Comparison of ENCODE assay signal across 1 cellular context in the genomic region with DNA sequence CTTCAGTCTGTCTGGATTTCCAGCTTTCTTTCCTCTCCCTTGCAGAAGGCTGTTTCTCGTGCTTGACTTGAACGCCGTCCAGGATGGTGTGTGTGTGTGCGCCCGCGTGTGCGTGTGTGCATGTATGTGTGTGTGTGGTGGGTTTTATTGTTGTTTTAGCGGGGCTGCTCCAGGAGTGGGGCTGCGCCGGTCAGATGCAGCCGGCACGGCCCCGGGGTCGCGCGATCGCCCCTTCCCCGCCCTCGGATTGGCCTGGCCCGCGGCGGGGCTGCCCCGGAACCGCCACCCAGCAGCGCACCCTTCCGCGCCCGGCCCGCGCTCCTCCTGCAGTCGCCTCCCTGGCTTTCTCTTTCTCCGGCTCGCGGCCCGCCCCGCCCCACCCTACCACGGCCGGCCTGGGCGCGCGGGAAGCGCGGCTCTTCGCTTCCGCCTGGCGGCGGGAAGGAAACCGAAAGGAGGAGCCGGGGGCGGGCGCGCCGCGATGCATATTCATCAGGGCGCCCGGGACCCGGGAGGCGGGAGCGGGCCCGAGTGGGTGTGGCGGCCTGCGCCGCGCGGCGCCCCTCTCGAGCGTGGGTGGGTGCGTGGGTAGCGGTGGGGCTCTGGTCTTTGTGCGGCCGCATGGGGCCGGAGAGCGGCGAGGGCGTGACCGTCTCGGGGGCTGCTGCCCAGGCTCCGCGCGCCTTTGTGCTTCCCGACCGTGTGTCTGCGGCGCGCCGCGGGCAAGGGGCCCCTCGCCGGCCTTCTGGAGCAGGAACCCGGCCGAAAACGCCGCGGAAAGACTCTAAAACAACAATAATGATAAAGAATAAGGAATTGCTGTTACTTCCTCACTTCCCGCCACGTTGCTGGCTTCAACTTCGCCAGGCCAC.
TF ChIP-seq lines count a peak whose summit lies in the region.

No MANE protein-coding gene starts in this region.

TF ChIP-seq in GM12878, 131 proteins besides CTCF, POLR2A, EP300 and RAD21 (continued from another document):
- TF ChIP-seq, protein P1, sequence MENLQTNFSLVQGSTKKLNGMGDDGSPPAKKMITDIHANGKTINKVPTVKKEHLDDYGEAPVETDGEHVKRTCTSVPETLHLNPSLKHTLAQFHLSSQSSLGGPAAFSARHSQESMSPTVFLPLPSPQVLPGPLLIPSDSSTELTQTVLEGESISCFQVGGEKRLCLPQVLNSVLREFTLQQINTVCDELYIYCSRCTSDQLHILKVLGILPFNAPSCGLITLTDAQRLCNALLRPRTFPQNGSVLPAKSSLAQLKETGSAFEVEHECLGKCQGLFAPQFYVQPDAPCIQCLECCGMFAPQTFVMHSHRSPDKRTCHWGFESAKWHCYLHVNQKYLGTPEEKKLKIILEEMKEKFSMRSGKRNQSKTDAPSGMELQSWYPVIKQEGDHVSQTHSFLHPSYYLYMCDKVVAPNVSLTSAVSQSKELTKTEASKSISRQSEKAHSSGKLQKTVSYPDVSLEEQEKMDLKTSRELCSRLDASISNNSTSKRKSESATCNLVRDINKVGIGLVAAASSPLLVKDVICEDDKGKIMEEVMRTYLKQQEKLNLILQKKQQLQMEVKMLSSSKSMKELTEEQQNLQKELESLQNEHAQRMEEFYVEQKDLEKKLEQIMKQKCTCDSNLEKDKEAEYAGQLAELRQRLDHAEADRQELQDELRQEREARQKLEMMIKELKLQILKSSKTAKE (IDR thresholded peaks at IDR 0.05; ENCODE audit: low read depth, poor library complexity, severe bottlenecking): no peak
- TF ChIP-seq BHLHE40 (IDR thresholded peaks at IDR 0.05; ENCODE audit: borderline replicate concordance in 1 of 2, low read depth in 2 of 2, low read length in 1 of 2) (peak in 1 of 2 experiments; percentile 39; a peak in 2 of 4 replicates), HDAC2 (IDR thresholded peaks at IDR 0.05) (no peak), SMAD1 (IDR thresholded peaks at IDR 0.05; ENCODE audit: low read depth, partially characterized antibody) (no peak), BRCA1 (IDR thresholded peaks at IDR 0.05; ENCODE audit: low read depth, low read length) (no peak), STAT1 (conservative IDR thresholded peaks at IDR 0.05) (no peak), DPF2 (IDR thresholded peaks at IDR 0.05) (peak; percentile 66), SMARCA5 (IDR thresholded peaks at IDR 0.05) (peak; percentile 49; the same call in 1 of the 2 replicates), ATF7 (IDR thresholded peaks at IDR 0.05; ENCODE audit: low read depth) (no peak), RUNX3 (IDR thresholded peaks at IDR 0.05; ENCODE audit: low read length) (no peak; the same call in 1 of the 2 replicates), HDGF (IDR thresholded peaks at IDR 0.05) (no peak), HDAC6 (IDR thresholded peaks at IDR 0.05; ENCODE audit: unreplicated experiment) (peak; percentile 66), NR2F1 (conservative IDR thresholded peaks at IDR 0.05) (peak; percentile 44; the same call in 1 of the 2 replicates), PAX8 (IDR thresholded peaks at IDR 0.05) (no peak), ZNF24 (IDR thresholded peaks at IDR 0.05) (no peak), RELA (IDR thresholded peaks at IDR 0.05; ENCODE audit: borderline replicate concordance, partially characterized antibody) (no peak), RB1 (IDR thresholded peaks at IDR 0.05; ENCODE audit: borderline replicate concordance) (peak; percentile 81; the same call in 1 of the 2 replicates), STAT3 (IDR thresholded peaks at IDR 0.05; ENCODE audit: low read depth, low read length) (no peak), GABPA (IDR thresholded peaks at IDR 0.05; ENCODE audit: low read depth) (no peak), EGR1 (IDR thresholded peaks at IDR 0.05; ENCODE audit: borderline replicate concordance in 1 of 2, low read depth in 2 of 2, low read length in 2 of 2) (peak in 1 of 2 experiments; percentile 88; a peak in 2 of 3 replicates), GATAD2B (conservative IDR thresholded peaks at IDR 0.05; ENCODE audit: low read depth) (peak; percentile 82; the same call in 1 of the 2 replicates), SPI1 (IDR thresholded peaks at IDR 0.05; ENCODE audit: borderline replicate concordance, insufficient read depth, low read depth, low read length) (no peak), FOXK2 (IDR thresholded peaks at IDR 0.05) (no peak), LARP7 (IDR thresholded peaks at IDR 0.05) (no peak; the same call in 1 of the 2 replicates), SRF (IDR thresholded peaks at IDR 0.05; ENCODE audit: low read depth in 2 of 2, low read length in 2 of 2) (0 out of 4 replicates have a peak, but pooled peaks of 1 of the 2 experiments have one; percentile 26), ZSCAN29 (IDR thresholded peaks at IDR 0.05) (no peak), ETV6 (conservative IDR thresholded peaks at IDR 0.05 in 1 of 2, IDR thresholded peaks at IDR 0.05 in 1 of 2; ENCODE audit: borderline replicate concordance in 1 of 2, low read depth in 1 of 2) (peak in 1 of 2 experiments; percentile 62; a peak in 2 of 4 replicates), MXI1 (IDR thresholded peaks at IDR 0.05; ENCODE audit: low read depth, low read length) (peak; percentile 13; the same call in 1 of the 2 replicates), YY1 (IDR thresholded peaks at IDR 0.05; ENCODE audit: low read depth, low read length) (peak; percentile 24; the same call in 1 of the 2 replicates), HCFC1 (IDR thresholded peaks at IDR 0.05; ENCODE audit: low read length) (no peak)
- TF ChIP-seq, protein P2, sequence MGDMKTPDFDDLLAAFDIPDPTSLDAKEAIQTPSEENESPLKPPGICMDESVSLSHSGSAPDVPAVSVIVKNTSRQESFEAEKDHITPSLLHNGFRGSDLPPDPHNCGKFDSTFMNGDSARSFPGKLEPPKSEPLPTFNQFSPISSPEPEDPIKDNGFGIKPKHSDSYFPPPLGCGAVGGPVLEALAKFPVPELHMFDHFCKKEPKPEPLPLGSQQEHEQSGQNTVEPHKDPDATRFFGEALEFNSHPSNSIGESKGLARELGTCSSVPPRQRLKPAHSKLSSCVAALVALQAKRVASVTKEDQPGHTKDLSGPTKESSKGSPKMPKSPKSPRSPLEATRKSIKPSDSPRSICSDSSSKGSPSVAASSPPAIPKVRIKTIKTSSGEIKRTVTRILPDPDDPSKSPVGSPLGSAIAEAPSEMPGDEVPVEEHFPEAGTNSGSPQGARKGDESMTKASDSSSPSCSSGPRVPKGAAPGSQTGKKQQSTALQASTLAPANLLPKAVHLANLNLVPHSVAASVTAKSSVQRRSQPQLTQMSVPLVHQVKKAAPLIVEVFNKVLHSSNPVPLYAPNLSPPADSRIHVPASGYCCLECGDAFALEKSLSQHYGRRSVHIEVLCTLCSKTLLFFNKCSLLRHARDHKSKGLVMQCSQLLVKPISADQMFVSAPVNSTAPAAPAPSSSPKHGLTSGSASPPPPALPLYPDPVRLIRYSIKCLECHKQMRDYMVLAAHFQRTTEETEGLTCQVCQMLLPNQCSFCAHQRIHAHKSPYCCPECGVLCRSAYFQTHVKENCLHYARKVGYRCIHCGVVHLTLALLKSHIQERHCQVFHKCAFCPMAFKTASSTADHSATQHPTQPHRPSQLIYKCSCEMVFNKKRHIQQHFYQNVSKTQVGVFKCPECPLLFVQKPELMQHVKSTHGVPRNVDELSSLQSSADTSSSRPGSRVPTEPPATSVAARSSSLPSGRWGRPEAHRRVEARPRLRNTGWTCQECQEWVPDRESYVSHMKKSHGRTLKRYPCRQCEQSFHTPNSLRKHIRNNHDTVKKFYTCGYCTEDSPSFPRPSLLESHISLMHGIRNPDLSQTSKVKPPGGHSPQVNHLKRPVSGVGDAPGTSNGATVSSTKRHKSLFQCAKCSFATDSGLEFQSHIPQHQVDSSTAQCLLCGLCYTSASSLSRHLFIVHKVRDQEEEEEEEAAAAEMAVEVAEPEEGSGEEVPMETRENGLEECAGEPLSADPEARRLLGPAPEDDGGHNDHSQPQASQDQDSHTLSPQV (IDR thresholded peaks at IDR 0.05): no peak
- TF ChIP-seq, protein P3, sequence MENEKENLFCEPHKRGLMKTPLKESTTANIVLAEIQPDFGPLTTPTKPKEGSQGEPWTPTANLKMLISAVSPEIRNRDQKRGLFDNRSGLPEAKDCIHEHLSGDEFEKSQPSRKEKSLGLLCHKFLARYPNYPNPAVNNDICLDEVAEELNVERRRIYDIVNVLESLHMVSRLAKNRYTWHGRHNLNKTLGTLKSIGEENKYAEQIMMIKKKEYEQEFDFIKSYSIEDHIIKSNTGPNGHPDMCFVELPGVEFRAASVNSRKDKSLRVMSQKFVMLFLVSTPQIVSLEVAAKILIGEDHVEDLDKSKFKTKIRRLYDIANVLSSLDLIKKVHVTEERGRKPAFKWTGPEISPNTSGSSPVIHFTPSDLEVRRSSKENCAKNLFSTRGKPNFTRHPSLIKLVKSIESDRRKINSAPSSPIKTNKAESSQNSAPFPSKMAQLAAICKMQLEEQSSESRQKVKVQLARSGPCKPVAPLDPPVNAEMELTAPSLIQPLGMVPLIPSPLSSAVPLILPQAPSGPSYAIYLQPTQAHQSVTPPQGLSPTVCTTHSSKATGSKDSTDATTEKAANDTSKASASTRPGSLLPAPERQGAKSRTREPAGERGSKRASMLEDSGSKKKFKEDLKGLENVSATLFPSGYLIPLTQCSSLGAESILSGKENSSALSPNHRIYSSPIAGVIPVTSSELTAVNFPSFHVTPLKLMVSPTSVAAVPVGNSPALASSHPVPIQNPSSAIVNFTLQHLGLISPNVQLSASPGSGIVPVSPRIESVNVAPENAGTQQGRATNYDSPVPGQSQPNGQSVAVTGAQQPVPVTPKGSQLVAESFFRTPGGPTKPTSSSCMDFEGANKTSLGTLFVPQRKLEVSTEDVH (IDR thresholded peaks at IDR 0.05; ENCODE audit: low read depth, partially characterized antibody): no peak
- TF ChIP-seq, protein P4, sequence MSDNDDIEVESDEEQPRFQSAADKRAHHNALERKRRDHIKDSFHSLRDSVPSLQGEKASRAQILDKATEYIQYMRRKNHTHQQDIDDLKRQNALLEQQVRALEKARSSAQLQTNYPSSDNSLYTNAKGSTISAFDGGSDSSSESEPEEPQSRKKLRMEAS (IDR thresholded peaks at IDR 0.05; ENCODE audit: low read depth, low read length): peak; percentile 18; the same call in 1 of the 2 replicates
- TF ChIP-seq, protein P5, sequence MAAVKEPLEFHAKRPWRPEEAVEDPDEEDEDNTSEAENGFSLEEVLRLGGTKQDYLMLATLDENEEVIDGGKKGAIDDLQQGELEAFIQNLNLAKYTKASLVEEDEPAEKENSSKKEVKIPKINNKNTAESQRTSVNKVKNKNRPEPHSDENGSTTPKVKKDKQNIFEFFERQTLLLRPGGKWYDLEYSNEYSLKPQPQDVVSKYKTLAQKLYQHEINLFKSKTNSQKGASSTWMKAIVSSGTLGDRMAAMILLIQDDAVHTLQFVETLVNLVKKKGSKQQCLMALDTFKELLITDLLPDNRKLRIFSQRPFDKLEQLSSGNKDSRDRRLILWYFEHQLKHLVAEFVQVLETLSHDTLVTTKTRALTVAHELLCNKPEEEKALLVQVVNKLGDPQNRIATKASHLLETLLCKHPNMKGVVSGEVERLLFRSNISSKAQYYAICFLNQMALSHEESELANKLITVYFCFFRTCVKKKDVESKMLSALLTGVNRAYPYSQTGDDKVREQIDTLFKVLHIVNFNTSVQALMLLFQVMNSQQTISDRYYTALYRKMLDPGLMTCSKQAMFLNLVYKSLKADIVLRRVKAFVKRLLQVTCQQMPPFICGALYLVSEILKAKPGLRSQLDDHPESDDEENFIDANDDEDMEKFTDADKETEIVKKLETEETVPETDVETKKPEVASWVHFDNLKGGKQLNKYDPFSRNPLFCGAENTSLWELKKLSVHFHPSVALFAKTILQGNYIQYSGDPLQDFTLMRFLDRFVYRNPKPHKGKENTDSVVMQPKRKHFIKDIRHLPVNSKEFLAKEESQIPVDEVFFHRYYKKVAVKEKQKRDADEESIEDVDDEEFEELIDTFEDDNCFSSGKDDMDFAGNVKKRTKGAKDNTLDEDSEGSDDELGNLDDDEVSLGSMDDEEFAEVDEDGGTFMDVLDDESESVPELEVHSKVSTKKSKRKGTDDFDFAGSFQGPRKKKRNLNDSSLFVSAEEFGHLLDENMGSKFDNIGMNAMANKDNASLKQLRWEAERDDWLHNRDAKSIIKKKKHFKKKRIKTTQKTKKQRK (IDR thresholded peaks at IDR 0.05; ENCODE audit: low read depth, low read length): no peak
- TF ChIP-seq, protein P6, sequence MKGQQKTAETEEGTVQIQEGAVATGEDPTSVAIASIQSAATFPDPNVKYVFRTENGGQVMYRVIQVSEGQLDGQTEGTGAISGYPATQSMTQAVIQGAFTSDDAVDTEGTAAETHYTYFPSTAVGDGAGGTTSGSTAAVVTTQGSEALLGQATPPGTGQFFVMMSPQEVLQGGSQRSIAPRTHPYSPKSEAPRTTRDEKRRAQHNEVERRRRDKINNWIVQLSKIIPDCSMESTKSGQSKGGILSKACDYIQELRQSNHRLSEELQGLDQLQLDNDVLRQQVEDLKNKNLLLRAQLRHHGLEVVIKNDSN (IDR thresholded peaks at IDR 0.05; ENCODE audit: borderline replicate concordance, extremely low read length, insufficient read depth, low read depth, low read length): no peak
- TF ChIP-seq, protein P7, sequence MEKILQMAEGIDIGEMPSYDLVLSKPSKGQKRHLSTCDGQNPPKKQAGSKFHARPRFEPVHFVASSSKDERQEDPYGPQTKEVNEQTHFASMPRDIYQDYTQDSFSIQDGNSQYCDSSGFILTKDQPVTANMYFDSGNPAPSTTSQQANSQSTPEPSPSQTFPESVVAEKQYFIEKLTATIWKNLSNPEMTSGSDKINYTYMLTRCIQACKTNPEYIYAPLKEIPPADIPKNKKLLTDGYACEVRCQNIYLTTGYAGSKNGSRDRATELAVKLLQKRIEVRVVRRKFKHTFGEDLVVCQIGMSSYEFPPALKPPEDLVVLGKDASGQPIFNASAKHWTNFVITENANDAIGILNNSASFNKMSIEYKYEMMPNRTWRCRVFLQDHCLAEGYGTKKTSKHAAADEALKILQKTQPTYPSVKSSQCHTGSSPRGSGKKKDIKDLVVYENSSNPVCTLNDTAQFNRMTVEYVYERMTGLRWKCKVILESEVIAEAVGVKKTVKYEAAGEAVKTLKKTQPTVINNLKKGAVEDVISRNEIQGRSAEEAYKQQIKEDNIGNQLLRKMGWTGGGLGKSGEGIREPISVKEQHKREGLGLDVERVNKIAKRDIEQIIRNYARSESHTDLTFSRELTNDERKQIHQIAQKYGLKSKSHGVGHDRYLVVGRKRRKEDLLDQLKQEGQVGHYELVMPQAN (conservative IDR thresholded peaks at IDR 0.05): no peak
